9 cellular contexts compared by ENCODE assay signal in genomic region chr15:70376929-70377691, GRCh38.
DNase-seq lines count a peak whose midpoint lies in the region; ATAC-seq and TF ChIP-seq lines count a peak whose summit lies in the region.
"Had no signal": no experiment of that assay in that cellular context is flagged by ENCODE, and none has a peak within 500 bp of the region (broad histone marks: within the 10 kb centered on the region; RNA-seq: fewer than 3 reads in every experiment).

No MANE protein-coding gene starts in this region.

- peaks cover 79% of the 10 kb centered on the region for H3K27me3 Mint-ChIP-seq in nephron (ENCODE audit: low read depth)

- peak overlapping the region; percentile 45 to 66 (median 58) for H3K4me3 Mint-ChIP-seq in nephron
- H3K4me3 Mint-ChIP-seq: dendritic cell treated with granulocyte-macrophage colony-stimulating factor and Interleukin-4, amounts not matched to agents 40 ng/mL and 50 ng/mL, for 4 days had no signal

- no peaks in the 10 kb centered on the region for H3K36me3 Mint-ChIP-seq in nephron (ENCODE audit: low read depth)
- H3K36me3 Mint-ChIP-seq in activated naive CD4-positive, alpha-beta T cell treated with anti-CD3 and anti-CD28 coated beads, Interleukin-2, amount 50 U/mL, for 72 hours = peaks cover 0 to 6% of the 10 kb centered on the region in 2 donors

- TF ChIP-seq POLR2A in erythroblast (IDR thresholded peaks at IDR 0.05; ENCODE audit: low read length) = no peak

- peaks cover 24% of the 10 kb centered on the region for H3K4me1 Mint-ChIP-seq in nephron

- TF ChIP-seq CTCF in nephron (IDR thresholded peaks at IDR 0.05; ENCODE audit: unreplicated experiment in 3 of 3) = no peak

- peak overlapping the region; percentile 10 to 42 (median 37) for H3K27ac Mint-ChIP-seq in nephron
- peak overlapping the region in 1 of 2 donors; percentile 17 for H3K27ac Mint-ChIP-seq in activated naive CD4-positive, alpha-beta T cell treated with anti-CD3 and anti-CD28 coated beads, Interleukin-2, amount 50 U/mL, for 72 hours
- H3K27ac Mint-ChIP-seq: dendritic cell treated with granulocyte-macrophage colony-stimulating factor and Interleukin-4, amounts not matched to agents 40 ng/mL and 50 ng/mL, for 4 days had no signal

- ATAC-seq in activated CD4-positive, CD25-positive, alpha-beta regulatory T cell treated with anti-CD3 and anti-CD28 coated beads, Interleukin-2, amount 50 U/mL, for 24 hours = no peak
- no peak for ATAC-seq in activated naive CD4-positive, alpha-beta T cell treated with anti-CD3 and anti-CD28 coated beads, Interleukin-2, amount 50 U/mL, for 72 hours

- DNase-seq in ELR (ENCODE audit: low read depth) (peak; percentile 33), NOMO-1 treated with DMSO at 0.1 percent for 48 hours (lab: John Stamatoyannopoulos, UW; ENCODE audit: unreplicated experiment) (peak; percentile 75), erythroblast (lab: John Stamatoyannopoulos, UW) (peak; percentile 19 to 41), NAMALWA (ENCODE audit: low spot score) (no peak)
- DNase-seq in activated CD4-positive, alpha-beta T cell treated with anti-CD3 and anti-CD28 coated beads, Interleukin-2, amount 50 U/mL, for 1 hour = no peak
- DNase-seq in activated naive CD4-positive, alpha-beta T cell treated with anti-CD3 and anti-CD28 coated beads, Interleukin-2, amount 50 U/mL, for 72 hours (ENCODE audit: low spot score in 2 of 2) = no peak

- H3K9me3 Mint-ChIP-seq in nephron = peaks cover 11% of the 10 kb centered on the region
- peaks cover 0 to 5% of the 10 kb centered on the region in 2 donors for H3K9me3 Mint-ChIP-seq in activated naive CD4-positive, alpha-beta T cell treated with anti-CD3 and anti-CD28 coated beads, Interleukin-2, amount 50 U/mL, for 72 hours

Comparison
In these comparisons a context has a peak if more than half of its experiments do, and no peak if none do; other contexts are left out.
1. DNase-seq: peak in ELR (single experiment), NOMO-1 treated with DMSO at 0.1 percent for 48 hours (single experiment) and erythroblast (2 of 2); none in activated CD4-positive, alpha-beta T cell treated with anti-CD3 and anti-CD28 coated beads, Interleukin-2, amount 50 U/mL, for 1 hour (single experiment), NAMALWA (single experiment) and activated naive CD4-positive, alpha-beta T cell treated with anti-CD3 and anti-CD28 coated beads, Interleukin-2, amount 50 U/mL, for 72 hours (0 of 2).